24 cellular contexts compared by ENCODE assay signal in the genomic region with DNA sequence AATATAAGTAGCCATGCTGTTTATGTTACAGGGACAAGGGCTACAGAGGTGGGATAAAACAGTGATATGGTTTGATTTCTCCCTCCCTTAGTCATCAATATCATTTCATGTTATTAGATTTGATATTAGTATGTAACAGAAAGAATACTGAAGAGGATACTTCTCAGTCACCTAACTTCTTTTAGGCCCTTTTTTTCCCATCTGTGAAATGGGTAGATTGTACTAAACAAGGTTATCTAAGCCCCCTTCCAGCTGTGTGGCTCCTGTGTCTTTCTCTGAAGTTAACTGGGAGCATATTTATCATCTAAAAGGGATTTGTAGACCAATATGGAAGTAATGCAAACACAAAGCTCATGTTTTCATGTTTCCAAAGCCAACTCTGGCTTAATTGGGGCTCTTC. TPM values are rescaled to one million over a fixed set of nuclear protein-coding genes. Genes with fewer than 3 reads are reported as not detected.
"Had no signal": no experiment of that assay in that cellular context is flagged by ENCODE, and none has a peak within 500 bp of the region (broad histone marks: within the 10 kb centered on the region; RNA-seq: fewer than 3 reads in every experiment).

No MANE protein-coding gene starts in this region.

- DNase-seq: Karpas-422; KG1; MG63; NCI-H1105; NCI-H1436 treated with DMSO at 0.1 percent for 48 hours; NCI-H1694; NCI-H187 treated with DMSO at 0.1 percent for 48 hours; NCI-H2029 treated with DMSO at 0.1 percent for 48 hours; NCI-H2171 treated with DMSO at 0.1 percent for 48 hours; NCI-H2227 treated with DMSO at 0.1 percent for 48 hours; NCI-H524; NCI-H526 treated with DMSO at 0.1 percent for 48 hours; NCI-H748 treated with DMSO at 0.1 percent for 48 hours; NK-92 treated with Interleukin-12 subunit alpha and Interleukin-12 subunit beta, amount 100 ng/mL, for 24 hours; PC-9; Peyer's patch; Right ventricle myocardium superior; RPMI8226; SIG-M5 had no signal

- H2AFZ ChIP-seq: PC-9 had no signal

- H3K4me1 ChIP-seq: Peyer's patch, SJSA1 had no signal

- H3K27me3 ChIP-seq: MG63, Peyer's patch, SJSA1 had no signal

- H3K9me3 ChIP-seq: MG63, Peyer's patch, SJSA1 had no signal

- H3K4me3 ChIP-seq: MG63, PC-9, Peyer's patch, SJSA1 had no signal

- H3K36me3 ChIP-seq: MG63, Peyer's patch, SJSA1 had no signal

- FAIRE-seq: HTR-8/SVneo had no signal

- H3K4me2 ChIP-seq: PC-9 had no signal

- H3K27ac ChIP-seq: HL-60, PC-9, Peyer's patch, SJSA1, SK-N-MC had no signal

RNA-seq across cellular contexts. Expression of a gene that starts 7.7 kb away (rescaled TPM):
- total RNA-seq: NCI-H460, PC-9, Peyer's patch, Right ventricle myocardium superior, SJSA1 had no signal
